ENCODE assay signal across 12 cellular contexts in the genomic region with DNA sequence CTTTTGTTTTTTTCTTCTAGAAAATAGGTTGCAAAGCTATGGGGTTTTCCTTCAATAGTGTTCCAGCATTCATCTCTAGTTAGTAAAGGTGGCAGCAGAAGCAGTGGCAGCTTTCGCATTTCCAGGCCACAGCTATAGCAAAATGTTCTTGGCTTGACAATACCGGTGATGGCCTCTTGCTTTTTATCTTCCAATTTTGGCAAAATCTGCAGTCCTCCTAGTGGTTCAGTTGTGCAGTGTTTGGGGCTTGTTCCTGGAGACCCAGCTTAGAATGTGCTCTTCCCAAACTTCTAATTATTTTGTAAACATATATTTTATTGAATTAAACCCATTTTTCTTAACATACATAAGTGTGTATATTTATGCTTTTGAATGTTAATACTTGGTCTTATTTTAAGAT.
DNase-seq lines count a peak whose midpoint lies in the region; ATAC-seq and TF ChIP-seq lines count a peak whose summit lies in the region.
"Had no signal": no experiment of that assay in that cellular context is flagged by ENCODE, and none has a peak within 500 bp of the region (broad histone marks: within the 10 kb centered on the region; RNA-seq: fewer than 3 reads in every experiment).

No MANE protein-coding gene starts in this region.

- in situ Hi-C loops in transverse colon (cut with MboI; ENCODE audit: low pct_ligation_motif_present in 1 of 4, low pct_unique_long_range_greater_than_20kb in 1 of 4, low sequenced_read_pairs in 3 of 4): no loop called here

- DNase-seq in AG09319 (ENCODE audit: extremely low read depth, low read depth) (no peak), PC-9 (no peak), fibroblast of mammary gland (ENCODE audit: low read depth) (peak; percentile 35), transverse colon (no peak), stomach (no peak), Ammon's horn (ENCODE audit: low spot score) (no peak)
- DNase-seq: activated CD4-positive, alpha-beta T cell treated with anti-CD3 and anti-CD28 coated beads, Interleukin-2, amount 50 U/mL, for 4 hours; activated naive CD4-positive, alpha-beta T cell treated with anti-CD3 and anti-CD28 coated beads, Interleukin-2, amount 50 U/mL, for 16 hours; CD8-positive, alpha-beta memory T cell; stimulated activated CD4-positive, alpha-beta T cell treated with anti-CD3 and anti-CD28 coated beads, Interleukin-4, amount 100 ng/mL, for 24 hours had no signal

- no peak overlapping the region for H3K4me2 ChIP-seq in PC-9

- H3K4me3 ChIP-seq in PC-9 (no peak overlapping the region), fibroblast of mammary gland (ENCODE audit: control insufficient read depth, low read depth, low read length) (no peak overlapping the region), transverse colon (no peak overlapping the region), stomach (no peak overlapping the region)

- H3K27me3 ChIP-seq in PC-9 (ENCODE audit: insufficient read depth, low read depth) (no peaks in the 10 kb centered on the region), transverse colon (no peaks in the 10 kb centered on the region), stomach (no peaks in the 10 kb centered on the region)

- TF ChIP-seq POLR2A in transverse colon (IDR thresholded peaks at IDR 0.05): no peak
- no peak for TF ChIP-seq POLR2A in stomach (IDR thresholded peaks at IDR 0.05)

- H3K9me3 ChIP-seq in PC-9 (ENCODE audit: insufficient read depth, low read depth): no peaks in the 10 kb centered on the region; the same call in 1 of the 2 replicates
- no peaks in the 10 kb centered on the region for H3K9me3 ChIP-seq in transverse colon
- H3K9me3 ChIP-seq in stomach: no peaks in the 10 kb centered on the region

- intact Hi-C loops in PC-9 (cut with micrococcal nuclease; ENCODE audit: unreplicated experiment): no loop called here
- intact Hi-C loops in transverse colon (cut with DNase I; ENCODE audit: low total_unique reads): no loop called here
- intact Hi-C loops in stomach (cut with DNase I; ENCODE audit: low total_unique reads): no loop called here

- no TSS peak for BruUV-seq in PC-9 (replicated peaks; lab: Mats Ljungman, UMichigan)

- no peaks in the 10 kb centered on the region for H3K9me2 ChIP-seq in PC-9 (ENCODE audit: insufficient read depth)

- ATAC-seq in GM19351 (IDR thresholded peaks at IDR 0.05; ENCODE audit: unreplicated experiment) (peak; percentile 69), HG02623 (IDR thresholded peaks at IDR 0.05; ENCODE audit: unreplicated experiment) (no peak)

- POLR2A ChIA-PET in PC-9 (lab: Charles Lee; ENCODE audit: unreplicated experiment): no interaction called here

- peaks cover 21% of the 10 kb centered on the region for H3F3A ChIP-seq in PC-9 (ENCODE audit: insufficient read depth, low read depth)

- H4K20me1 ChIP-seq in PC-9 (ENCODE audit: insufficient read depth): no peaks in the 10 kb centered on the region

- no peaks in the 10 kb centered on the region for H3K79me2 ChIP-seq in PC-9 (ENCODE audit: low read depth)

- H3K27ac ChIP-seq in PC-9 (no peak overlapping the region), transverse colon (no peak overlapping the region), stomach (no peak overlapping the region)

- no peak for TF ChIP-seq EP300 in transverse colon (IDR thresholded peaks at IDR 0.05; ENCODE audit: low read depth)
- no peak for TF ChIP-seq EP300 in stomach (IDR thresholded peaks at IDR 0.05)

- CTCF ChIA-PET in PC-9 (lab: Charles Lee): no interaction called here

- no peak overlapping the region for H2AFZ ChIP-seq in PC-9

- WGBS in transverse colon (ENCODE audit: low coverage in 1 of 2), 2 donors: 86 to 100% methylated on average over 2 of the region's 2 CpGs
- WGBS in stomach, 5 donors: 86 to 95% (median 90%) methylated on average over 2 of the region's 2 CpGs

- H3K36me3 ChIP-seq in PC-9 (ENCODE audit: low read depth) (no peaks in the 10 kb centered on the region), transverse colon (no peaks in the 10 kb centered on the region), stomach (no peaks in the 10 kb centered on the region)

- TF ChIP-seq CTCF in AG09319 (IDR thresholded peaks at IDR 0.05; ENCODE audit: low read depth, low read length): peak; percentile 10; the same call in 1 of the 2 replicates
- TF ChIP-seq CTCF in PC-9 (conservative IDR thresholded peaks at IDR 0.05): peak; percentile 24; the same call in 1 of the 2 replicates
- peak; percentile 37 for TF ChIP-seq CTCF in fibroblast of mammary gland (conservative IDR thresholded peaks at IDR 0.05; ENCODE audit: control insufficient read depth, insufficient read depth, low read depth, low read length)
- no peak for TF ChIP-seq CTCF in transverse colon (IDR thresholded peaks at IDR 0.05)
- TF ChIP-seq CTCF in stomach (IDR thresholded peaks at IDR 0.05): no peak

- H3K4me1 ChIP-seq in PC-9 (replicated peaks; ENCODE audit: insufficient read depth) (peaks cover 34% of the 10 kb centered on the region), transverse colon (peaks cover 0 to 3% (median 0%) of the 10 kb centered on the region in 4 donors), stomach (peaks cover 0 to 3% (median 0%) of the 10 kb centered on the region in 4 donors)

Comparison
In these comparisons a context has a peak if more than half of its experiments do, and no peak if none do; other contexts are left out.
1. CTCF ChIP-seq: peak in AG09319 (single experiment), PC-9 (single experiment) and fibroblast of mammary gland (single experiment); none in transverse colon (0 of 5) and stomach (0 of 7).